In the genomic region with DNA sequence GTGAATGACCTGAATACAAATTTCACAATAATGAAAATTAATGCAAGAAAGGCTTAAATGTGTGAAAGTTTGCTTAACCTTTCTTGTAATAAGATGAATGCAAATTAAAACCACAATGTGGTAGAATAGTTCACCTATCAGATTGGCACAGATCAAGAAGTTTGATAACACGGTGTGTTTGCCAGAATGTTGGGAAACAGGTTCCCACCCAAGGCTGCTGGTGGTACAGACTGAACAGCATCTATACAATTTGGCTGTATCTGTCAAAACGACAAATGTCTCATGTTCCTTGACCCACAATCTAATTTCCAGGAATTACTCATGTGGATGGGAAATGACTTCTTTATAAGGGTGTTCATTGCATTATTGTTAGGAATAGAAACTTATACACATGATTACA, we compare ENCODE assay signal across 1 cellular context.
TF ChIP-seq lines count a peak whose summit lies in the region.

No MANE protein-coding gene starts in this region.

TF ChIP-seq in H1, 55 proteins besides CTCF, POLR2A, EP300 and RAD21:
- TF ChIP-seq EZH2 (IDR thresholded peaks at IDR 0.05; ENCODE audit: low read depth, low read length, severe bottlenecking) (no peak), CTBP2 (IDR thresholded peaks at IDR 0.05; ENCODE audit: borderline replicate concordance, insufficient read depth, insufficient read length, low read length) (no peak), CEBPB (IDR thresholded peaks at IDR 0.05; ENCODE audit: low read depth, low read length) (no peak), ATF2 (IDR thresholded peaks at IDR 0.05; ENCODE audit: low read length) (no peak), ATF3 (IDR thresholded peaks at IDR 0.05; ENCODE audit: insufficient read depth, low read depth, low read length) (no peak), CHD7 (IDR thresholded peaks at IDR 0.05; ENCODE audit: insufficient replicate concordance, low read length) (no peak), PHF8 (conservative IDR thresholded peaks at IDR 0.05; ENCODE audit: low read depth, low read length) (no peak), KDM4A (IDR thresholded peaks at IDR 0.05; ENCODE audit: low read depth, low read length, severe bottlenecking) (no peak), SAP30 (IDR thresholded peaks at IDR 0.05; ENCODE audit: insufficient read depth, insufficient replicate concordance, low read length) (no peak), SP2 (IDR thresholded peaks at IDR 0.05; ENCODE audit: low read length) (no peak), POU5F1 (IDR thresholded peaks at IDR 0.05; ENCODE audit: low read depth, low read length) (no peak)
